Comparison of ENCODE assay signal across 1 cellular context in genomic region chr18:24214913-24215312, GRCh38.
TF ChIP-seq lines count a peak whose summit lies in the region.

No MANE protein-coding gene starts in this region.

TF ChIP-seq in IMR-90, 13 proteins besides CTCF, POLR2A, EP300 and RAD21 (continued from another document):
- TF ChIP-seq CHD1 (IDR thresholded peaks at IDR 0.05; ENCODE audit: low read depth, low read length) (no peak), RCOR1 (IDR thresholded peaks at IDR 0.05; ENCODE audit: insufficient replicate concordance, low read length) (no peak), BHLHE40 (IDR thresholded peaks at IDR 0.05; ENCODE audit: low read depth, low read length) (no peak), ELK1 (IDR thresholded peaks at IDR 0.05; ENCODE audit: borderline replicate concordance, low read depth, low read length) (no peak), FOS (IDR thresholded peaks at IDR 0.05; ENCODE audit: low read depth, low read length) (no peak)
TF ChIP-seq in IMR-90: peak in this region for 0.
